Comparison of ENCODE assay signal across 10 cellular contexts in genomic region chr1:183589836-183590224, GRCh38. TPM values are rescaled to one million over a fixed set of nuclear protein-coding genes. Genes with fewer than 3 reads are reported as not detected.
DNase-seq lines count a peak whose midpoint lies in the region; ATAC-seq and TF ChIP-seq lines count a peak whose summit lies in the region.
"Had no signal": no experiment of that assay in that cellular context is flagged by ENCODE, and none has a peak within 500 bp of the region (broad histone marks: within the 10 kb centered on the region; RNA-seq: fewer than 3 reads in every experiment).

No MANE protein-coding gene starts in this region.

- H3F3A ChIP-seq in GM23338 (replicated peaks; ENCODE audit: low read depth): no peaks in the 10 kb centered on the region

- no peaks in the 10 kb centered on the region for H3K36me3 Mint-ChIP-seq in GM23338 (ENCODE audit: low read depth)
- H3K36me3 Mint-ChIP-seq in activated T-helper 1 cell treated with anti-CD3 and anti-CD28 coated beads, Interleukin-12 subunit alpha, Interleukin-12 subunit beta, Interleukin-2, Interleukin-4 antibody, amounts not matched to agents 30 ng/mL and 10 ng/mL and 1 ng/mL, durations not matched to agents 14 hours and 24 hours and 36 hours (ENCODE audit: low read depth): peaks cover 4% of the 10 kb centered on the region
- H3K36me3 Mint-ChIP-seq: brain, immature natural killer cell had no signal

- DNase-seq in GM23338 (ENCODE audit: low spot score) (no peak), osteoblast (ENCODE audit: insufficient read length, low spot score, missing footprints) (no peak), GF-D8 (lab: John Stamatoyannopoulos, UW) (no peak), GM19238 (ENCODE audit: insufficient read length, low spot score) (no peak)
- no peak for DNase-seq in activated T-helper 1 cell treated with anti-CD3 and anti-CD28 coated beads, Interleukin-12 subunit alpha, Interleukin-12 subunit beta, Interleukin-2, Interleukin-4 antibody, amounts not matched to agents 30 ng/mL and 10 ng/mL and 1 ng/mL, durations not matched to agents 14 hours and 24 hours and 36 hours (ENCODE audit: low spot score)
- DNase-seq: immature natural killer cell had no signal

- H3K4me1 ChIP-seq in GM23338 (ENCODE audit: insufficient read depth): peaks cover 23% of the 10 kb centered on the region
- H3K4me1 ChIP-seq in neutrophil (ENCODE audit: control insufficient read depth in 1 of 2, insufficient read depth in 1 of 2, low read depth in 1 of 2, low read length in 1 of 2): peaks cover 77 to 92% of the 10 kb centered on the region in 2 experiments
- H3K4me1 ChIP-seq in osteoblast (ENCODE audit: insufficient read depth, low read length): no peaks in the 10 kb centered on the region

- H3K36me3 ChIP-seq in GM23338 (ENCODE audit: insufficient read depth) (no peaks in the 10 kb centered on the region), neutrophil (peaks cover 36% of the 10 kb centered on the region), osteoblast (ENCODE audit: insufficient read depth, low read length) (no peaks in the 10 kb centered on the region)

- H3K27me3 ChIP-seq in GM23338 (ENCODE audit: insufficient read depth) (no peaks in the 10 kb centered on the region), neutrophil (no peaks in the 10 kb centered on the region), osteoblast (ENCODE audit: insufficient read depth, low read length) (no peaks in the 10 kb centered on the region)

- H2AFZ ChIP-seq in GM23338: peak overlapping the region; percentile 89
- no peak overlapping the region for H2AFZ ChIP-seq in osteoblast (ENCODE audit: low read length)

- TF ChIP-seq CTCF in GM23338 (conservative IDR thresholded peaks at IDR 0.05; ENCODE audit: low read depth in 2 of 2) (no peak), neutrophil (IDR thresholded peaks at IDR 0.05) (no peak), osteoblast (IDR thresholded peaks at IDR 0.05; ENCODE audit: extremely low read depth, low read depth, low read length) (no peak)

- H3K27me3 Mint-ChIP-seq in GM23338 (ENCODE audit: insufficient read depth, low read depth, poor library complexity): peaks cover 3% of the 10 kb centered on the region
- no peaks in the 10 kb centered on the region for H3K27me3 Mint-ChIP-seq in activated T-helper 1 cell treated with anti-CD3 and anti-CD28 coated beads, Interleukin-12 subunit alpha, Interleukin-12 subunit beta, Interleukin-2, Interleukin-4 antibody, amounts not matched to agents 30 ng/mL and 10 ng/mL and 1 ng/mL, durations not matched to agents 14 hours and 24 hours and 36 hours (ENCODE audit: insufficient read depth)

- ATAC-seq in GM18517 (IDR thresholded peaks at IDR 0.05; ENCODE audit: unreplicated experiment): peak; percentile 11
- ATAC-seq in GM23338: no peak
- no peak for ATAC-seq in HG02870 (IDR thresholded peaks at IDR 0.05; ENCODE audit: unreplicated experiment)

- no peak overlapping the region for H3K4me3 Mint-ChIP-seq in GM23338
- peak overlapping the region; percentile 69 for H3K4me3 Mint-ChIP-seq in activated T-helper 1 cell treated with anti-CD3 and anti-CD28 coated beads, Interleukin-12 subunit alpha, Interleukin-12 subunit beta, Interleukin-2, Interleukin-4 antibody, amounts not matched to agents 30 ng/mL and 10 ng/mL and 1 ng/mL, durations not matched to agents 14 hours and 24 hours and 36 hours
- H3K4me3 Mint-ChIP-seq: brain, immature natural killer cell had no signal

- H3K27ac ChIP-seq in GM23338 (ENCODE audit: low read depth) (no peak overlapping the region), neutrophil (peak overlapping the region; percentile 100), osteoblast (ENCODE audit: low read depth, low read length) (no peak overlapping the region)

- intact Hi-C loops in activated T-helper 1 cell treated with anti-CD3 and anti-CD28 coated beads, Interleukin-12 subunit alpha, Interleukin-12 subunit beta, Interleukin-2, Interleukin-4 antibody, amounts not matched to agents 30 ng/mL and 10 ng/mL and 1 ng/mL, durations not matched to agents 14 hours and 24 hours and 36 hours (cut with micrococcal nuclease): loop anchor here (1.0 kb wide), 5 partner anchors 8 to 120 kb away; no protein-coding TSS in a partner anchor

- no peaks in the 10 kb centered on the region; the same call in 2 of the 3 replicates for H3K9me3 Mint-ChIP-seq in GM23338
- no peaks in the 10 kb centered on the region for H3K9me3 Mint-ChIP-seq in activated T-helper 1 cell treated with anti-CD3 and anti-CD28 coated beads, Interleukin-12 subunit alpha, Interleukin-12 subunit beta, Interleukin-2, Interleukin-4 antibody, amounts not matched to agents 30 ng/mL and 10 ng/mL and 1 ng/mL, durations not matched to agents 14 hours and 24 hours and 36 hours
- H3K9me3 Mint-ChIP-seq: brain, immature natural killer cell had no signal

- H3K9me3 ChIP-seq in neutrophil (no peaks in the 10 kb centered on the region), osteoblast (ENCODE audit: low read depth, low read length) (no peaks in the 10 kb centered on the region)

- H3K4me1 Mint-ChIP-seq in GM23338: peaks cover 26% of the 10 kb centered on the region
- peaks cover 54% of the 10 kb centered on the region for H3K4me1 Mint-ChIP-seq in activated T-helper 1 cell treated with anti-CD3 and anti-CD28 coated beads, Interleukin-12 subunit alpha, Interleukin-12 subunit beta, Interleukin-2, Interleukin-4 antibody, amounts not matched to agents 30 ng/mL and 10 ng/mL and 1 ng/mL, durations not matched to agents 14 hours and 24 hours and 36 hours (ENCODE audit: low read depth)
- H3K4me1 Mint-ChIP-seq: brain, immature natural killer cell had no signal

- no peaks in the 10 kb centered on the region for H3K9me2 ChIP-seq in GM23338 (ENCODE audit: insufficient read depth)

- H4K20me1 ChIP-seq in GM23338 (replicated peaks; ENCODE audit: insufficient read depth) (no peaks in the 10 kb centered on the region), osteoblast (ENCODE audit: insufficient read depth, low read length) (no peaks in the 10 kb centered on the region)

- H3K79me2 ChIP-seq in GM23338 (replicated peaks; ENCODE audit: insufficient read depth) (no peaks in the 10 kb centered on the region), osteoblast (ENCODE audit: insufficient read depth, low read length) (no peaks in the 10 kb centered on the region)

- no peak overlapping the region for H3K4me3 ChIP-seq in GM23338
- peak overlapping the region; percentile 83 to 91 for H3K4me3 ChIP-seq in neutrophil (ENCODE audit: low read depth in 1 of 2, low read length in 1 of 2)
- H3K4me3 ChIP-seq in osteoblast (ENCODE audit: insufficient read depth, low read length): no peak overlapping the region

- no peak overlapping the region for H3K4me2 ChIP-seq in GM23338
- no peak overlapping the region for H3K4me2 ChIP-seq in osteoblast (ENCODE audit: insufficient read depth, low read length)

- H3K27ac Mint-ChIP-seq in GM23338: no peak overlapping the region
- H3K27ac Mint-ChIP-seq in activated T-helper 1 cell treated with anti-CD3 and anti-CD28 coated beads, Interleukin-12 subunit alpha, Interleukin-12 subunit beta, Interleukin-2, Interleukin-4 antibody, amounts not matched to agents 30 ng/mL and 10 ng/mL and 1 ng/mL, durations not matched to agents 14 hours and 24 hours and 36 hours: peak overlapping the region; percentile 84
- H3K27ac Mint-ChIP-seq: brain, immature natural killer cell had no signal

RNA-seq across cellular contexts. Expression of gene NCF2, which starts 0.4 kb away (rescaled TPM):
- not detected in 2 replicates for total RNA-seq in GM23338 (2014; rRNA removed; shearing (Covaris generic))
- 0.45 TPM in 1 of 2 replicates, not detected in the other for polyA plus RNA-seq in GM23338 (2016; fragmentation: Nextera tagmentation; extraction: Ambion mirVana)
- 4.8 and 5.9 TPM in 2 replicates for total RNA-seq in activated T-helper 1 cell treated with anti-CD3 and anti-CD28 coated beads, Interleukin-12 subunit alpha, Interleukin-12 subunit beta, Interleukin-2, Interleukin-4 antibody, amounts not matched to agents 30 ng/mL and 10 ng/mL and 1 ng/mL, durations not matched to agents 14 hours and 24 hours and 36 hours
- total RNA-seq in osteoblast: 0.88 and 2.2 TPM in 2 replicates

RNA-seq across cellular contexts. Expression of gene ARPC5, which starts 45.8 kb away (rescaled TPM):
- total RNA-seq in GM23338 (2014; rRNA removed; shearing (Covaris generic)): 75.4 and 90.8 TPM in 2 replicates
- polyA plus RNA-seq in GM23338 (2016; fragmentation: Nextera tagmentation; extraction: Ambion mirVana): 95.9 and 98.9 TPM in 2 replicates
- 146 and 154 TPM in 2 replicates for total RNA-seq in activated T-helper 1 cell treated with anti-CD3 and anti-CD28 coated beads, Interleukin-12 subunit alpha, Interleukin-12 subunit beta, Interleukin-2, Interleukin-4 antibody, amounts not matched to agents 30 ng/mL and 10 ng/mL and 1 ng/mL, durations not matched to agents 14 hours and 24 hours and 36 hours
- 156 and 157 TPM in 2 replicates for total RNA-seq in osteoblast

Comparison
In these comparisons a context has a peak if more than half of its experiments do, and no peak if none do; other contexts are left out.
1. H3K4me3 ChIP-seq: peak in neutrophil (2 of 2); none in GM23338 (single experiment) and osteoblast (single experiment).